Comparison of ENCODE assay signal across 9 cellular contexts in the genomic region with DNA sequence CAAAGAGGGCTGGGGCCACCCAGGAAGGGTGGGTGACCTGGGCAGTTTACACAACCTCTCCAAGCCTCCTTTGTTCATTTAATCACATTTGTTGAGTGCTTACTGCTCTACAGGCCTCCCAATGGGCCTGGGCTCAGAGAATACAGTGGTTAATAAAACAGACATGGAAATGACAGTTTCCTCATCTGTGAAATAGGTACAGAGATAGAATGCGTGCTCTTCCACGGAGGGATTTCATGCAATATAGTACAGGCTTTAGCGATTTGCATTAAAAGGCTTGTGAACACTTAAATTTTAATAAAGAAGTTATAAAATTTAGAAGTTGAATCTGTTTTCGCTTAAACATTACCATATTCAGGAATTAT. TPM values are rescaled to one million over a fixed set of nuclear protein-coding genes. Genes with fewer than 3 reads are reported as not detected.
DNase-seq lines count a peak whose midpoint lies in the region; ATAC-seq and TF ChIP-seq lines count a peak whose summit lies in the region.
"Had no signal": no experiment of that assay in that cellular context is flagged by ENCODE, and none has a peak within 500 bp of the region (broad histone marks: within the 10 kb centered on the region; RNA-seq: fewer than 3 reads in every experiment).

No MANE protein-coding gene starts in this region.

- H3K27me3 ChIP-seq in iPS-20b (ENCODE audit: insufficient read depth, low read length) (peaks cover 31% of the 10 kb centered on the region), suprapubic skin (peaks cover 11% of the 10 kb centered on the region)
- peaks cover 41% of the 10 kb centered on the region for H3K27me3 ChIP-seq in CD4-positive, alpha-beta T cell (ENCODE audit: control insufficient read depth, insufficient read depth, low read length)

- peak overlapping the region; percentile 78 to 85 for H3K4me3 Mint-ChIP-seq in activated T-cell treated with anti-CD3 and anti-CD28 coated beads, Interleukin-2, amount 50 U/mL, for 72 hours
- H3K4me3 Mint-ChIP-seq in activated naive CD8-positive, alpha-beta T cell treated with anti-CD3 and anti-CD28 coated beads, Interleukin-2, amount 10 ng/mL, durations not matched to agents 7 days and 5 days = peak overlapping the region; percentile 69
- no peak overlapping the region for H3K4me3 Mint-ChIP-seq in CD4-positive, alpha-beta T cell

- ATAC-seq in activated T-cell treated with anti-CD3 and anti-CD28 coated beads, Interleukin-2, amount 50 U/mL, for 72 hours (replicated peaks in 1 of 2) = no peak
- no peak for ATAC-seq in activated naive CD8-positive, alpha-beta T cell treated with anti-CD3 and anti-CD28 coated beads, Interleukin-2, amount 10 ng/mL, durations not matched to agents 7 days and 5 days (ENCODE audit: low read depth)
- ATAC-seq in CD4-positive, alpha-beta T cell (ENCODE audit: poor library complexity) = no peak

- H3K4me3 ChIP-seq in iPS-20b (ENCODE audit: low read length) (peak overlapping the region; percentile 69), suprapubic skin (peak overlapping the region; percentile 61)

- WGBS in suprapubic skin = 88% methylated on average over 4 of the region's 4 CpGs

- intact Hi-C loops in CD4-positive, alpha-beta T cell (cut with DNase I, micrococcal nuclease) = no loop called here

- H3K4me1 ChIP-seq in iPS-20b (ENCODE audit: insufficient read depth, low read length) = peaks cover 26% of the 10 kb centered on the region; the same call in 1 of the 2 replicates
- peaks cover 36% of the 10 kb centered on the region for H3K4me1 ChIP-seq in suprapubic skin

- TF ChIP-seq POLR2A in suprapubic skin (IDR thresholded peaks at IDR 0.05) = no peak

- CTCF ChIA-PET in CD4-positive, alpha-beta T cell (lab: Charles Lee) = no interaction called here

- H3K27ac Mint-ChIP-seq in activated T-cell treated with anti-CD3 and anti-CD28 coated beads, Interleukin-2, amount 50 U/mL, for 72 hours = no peak overlapping the region
- H3K27ac Mint-ChIP-seq in activated naive CD8-positive, alpha-beta T cell treated with anti-CD3 and anti-CD28 coated beads, Interleukin-2, amount 10 ng/mL, durations not matched to agents 7 days and 5 days = no peak overlapping the region
- no peak overlapping the region for H3K27ac Mint-ChIP-seq in CD4-positive, alpha-beta T cell

- H3K9me3 ChIP-seq in iPS-20b (ENCODE audit: insufficient read depth, low read depth, low read length) = no peaks in the 10 kb centered on the region
- H3K9me3 ChIP-seq in suprapubic skin = no peaks in the 10 kb centered on the region
- H3K9me3 ChIP-seq in CD4-positive, alpha-beta T cell (ENCODE audit: control insufficient read depth, low read length) = no peaks in the 10 kb centered on the region

- POLR2A ChIA-PET in activated naive CD8-positive, alpha-beta T cell treated with anti-CD3 and anti-CD28 coated beads, Interleukin-2, amount 10 ng/mL, durations not matched to agents 7 days and 5 days (lab: Charles Lee) = no interaction called here
- POLR2A ChIA-PET in CD4-positive, alpha-beta T cell (lab: Charles Lee) = no interaction called here

- H3K27me3 Mint-ChIP-seq in activated T-cell treated with anti-CD3 and anti-CD28 coated beads, Interleukin-2, amount 50 U/mL, for 72 hours (ENCODE audit: low read depth) = peaks cover 54% of the 10 kb centered on the region
- H3K27me3 Mint-ChIP-seq in activated naive CD8-positive, alpha-beta T cell treated with anti-CD3 and anti-CD28 coated beads, Interleukin-2, amount 10 ng/mL, durations not matched to agents 7 days and 5 days = peaks cover 47% of the 10 kb centered on the region
- peaks cover 61% of the 10 kb centered on the region for H3K27me3 Mint-ChIP-seq in CD4-positive, alpha-beta T cell

- no peak for TF ChIP-seq CTCF in suprapubic skin (IDR thresholded peaks at IDR 0.05)
- TF ChIP-seq CTCF in CD4-positive, alpha-beta T cell (IDR thresholded peaks at IDR 0.05) = no peak

- no peak for DNase-seq in activated T-cell treated with anti-CD3 and anti-CD28 coated beads, Interleukin-2, amount 50 U/mL, for 72 hours
- no peak for DNase-seq in activated T-cell treated with anti-CD3 and anti-CD28 coated beads, Interleukin-2, amount 50 U/mL, for 1 hour
- DNase-seq in activated naive CD8-positive, alpha-beta T cell treated with anti-CD3 and anti-CD28 coated beads, Interleukin-2, amount 10 ng/mL, durations not matched to agents 7 days and 5 days = no peak
- DNase-seq in suprapubic skin (ENCODE audit: low spot score in 2 of 2) (no peak), SW 1271 (lab: John Stamatoyannopoulos, UW) (no peak), AG20443 (ENCODE audit: low spot score) (no peak)
- DNase-seq in CD4-positive, alpha-beta T cell = no peak
- DNase-seq: NCI-H1436 treated with DMSO at 0.1 percent for 48 hours had no signal

- no peak overlapping the region for H3K27ac ChIP-seq in iPS-20b (ENCODE audit: low read length)
- peak overlapping the region; percentile 94 for H3K27ac ChIP-seq in suprapubic skin
- no peak overlapping the region for H3K27ac ChIP-seq in CD4-positive, alpha-beta T cell (ENCODE audit: low read depth, low read length)

- no peaks in the 10 kb centered on the region for H3K9me3 Mint-ChIP-seq in activated T-cell treated with anti-CD3 and anti-CD28 coated beads, Interleukin-2, amount 50 U/mL, for 72 hours
- no peaks in the 10 kb centered on the region for H3K9me3 Mint-ChIP-seq in activated naive CD8-positive, alpha-beta T cell treated with anti-CD3 and anti-CD28 coated beads, Interleukin-2, amount 10 ng/mL, durations not matched to agents 7 days and 5 days
- no peaks in the 10 kb centered on the region for H3K9me3 Mint-ChIP-seq in CD4-positive, alpha-beta T cell

- peak overlapping the region; percentile 63; the same call in 1 of the 2 replicates for H3K9ac ChIP-seq in iPS-20b (ENCODE audit: low read depth, low read length)

- no peak for TF ChIP-seq EP300 in suprapubic skin (IDR thresholded peaks at IDR 0.05)

- peaks cover 8% of the 10 kb centered on the region for H3K4me1 Mint-ChIP-seq in activated T-cell treated with anti-CD3 and anti-CD28 coated beads, Interleukin-2, amount 50 U/mL, for 72 hours (ENCODE audit: low read depth)
- H3K4me1 Mint-ChIP-seq in activated naive CD8-positive, alpha-beta T cell treated with anti-CD3 and anti-CD28 coated beads, Interleukin-2, amount 10 ng/mL, durations not matched to agents 7 days and 5 days = peaks cover 5% of the 10 kb centered on the region
- H3K4me1 Mint-ChIP-seq in CD4-positive, alpha-beta T cell (ENCODE audit: low read depth) = peaks cover 5% of the 10 kb centered on the region

- no peaks in the 10 kb centered on the region for H3K36me3 ChIP-seq in iPS-20b (ENCODE audit: insufficient read depth, low read depth, low read length)
- no peaks in the 10 kb centered on the region for H3K36me3 ChIP-seq in suprapubic skin

- no peaks in the 10 kb centered on the region for H3K36me3 Mint-ChIP-seq in activated T-cell treated with anti-CD3 and anti-CD28 coated beads, Interleukin-2, amount 50 U/mL, for 72 hours (ENCODE audit: insufficient read depth in 2 of 2)
- no peaks in the 10 kb centered on the region for H3K36me3 Mint-ChIP-seq in activated naive CD8-positive, alpha-beta T cell treated with anti-CD3 and anti-CD28 coated beads, Interleukin-2, amount 10 ng/mL, durations not matched to agents 7 days and 5 days
- H3K36me3 Mint-ChIP-seq in CD4-positive, alpha-beta T cell (ENCODE audit: low read depth) = no peaks in the 10 kb centered on the region

RNA-seq across cellular contexts. Expression of gene FERMT1, which starts 0.8 kb away (rescaled TPM):
- total RNA-seq in activated T-cell treated with anti-CD3 and anti-CD28 coated beads, Interleukin-2, amount 50 U/mL, for 72 hours = under 1 TPM; 0.34 to 0.37 TPM
- not detected for total RNA-seq in activated naive CD8-positive, alpha-beta T cell treated with anti-CD3 and anti-CD28 coated beads, Interleukin-2, amount 10 ng/mL, durations not matched to agents 7 days and 5 days
- 10 to 100 TPM; 32.9 to 53.4 (median 37.5) TPM for total RNA-seq in suprapubic skin
- not detected for total RNA-seq in CD4-positive, alpha-beta T cell

Comparison
In these comparisons a context has a peak if more than half of its experiments do, and no peak if none do; other contexts are left out.
1. RNA of gene FERMT1, which starts 0.8 kb away (total RNA-seq): 32.9 to 53.4 TPM in suprapubic skin; 0.34 to 0.37 TPM in activated T-cell treated with anti-CD3 and anti-CD28 coated beads, Interleukin-2, amount 50 U/mL, for 72 hours, not detected in activated naive CD8-positive, alpha-beta T cell treated with anti-CD3 and anti-CD28 coated beads, Interleukin-2, amount 10 ng/mL, durations not matched to agents 7 days and 5 days and not detected in CD4-positive, alpha-beta T cell; every median in the first group is over 10 times any median in the second.